ENCODE assay signal across 3 cellular contexts in genomic region chr19:57342582-57342981, GRCh38.
TF ChIP-seq lines count a peak whose summit lies in the region.

No MANE protein-coding gene starts in this region.

TF ChIP-seq in GM23338, 12 proteins besides CTCF, POLR2A, EP300 and RAD21 (continues in another document):
- no peak for TF ChIP-seq ETS1 (IDR thresholded peaks at IDR 0.05)
- TF ChIP-seq POLR2AphosphoS5 (IDR thresholded peaks at IDR 0.05; ENCODE audit: low read depth) = no peak
- TF ChIP-seq ZNF331 (CRISPR knock-in tag; IDR thresholded peaks at IDR 0.05; ENCODE audit: low read depth) = no peak
- TF ChIP-seq JUNB (IDR thresholded peaks at IDR 0.05; ENCODE audit: unreplicated experiment) = no peak
- no peak for TF ChIP-seq REST (IDR thresholded peaks at IDR 0.05; ENCODE audit: unreplicated experiment)
- no peak for TF ChIP-seq STAT1 (IDR thresholded peaks at IDR 0.05; ENCODE audit: unreplicated experiment)
- no peak for TF ChIP-seq CREB1 (CRISPR knock-in tag; IDR thresholded peaks at IDR 0.05; ENCODE audit: low read depth)
- TF ChIP-seq EZH2 (IDR thresholded peaks at IDR 0.05; ENCODE audit: low read depth, unreplicated experiment) = no peak
- no peak for TF ChIP-seq ZNF114 (CRISPR knock-in tag; IDR thresholded peaks at IDR 0.05)
- no peak for TF ChIP-seq NANOG (IDR thresholded peaks at IDR 0.05; ENCODE audit: borderline replicate concordance)

TF ChIP-seq in K562, 482 proteins besides CTCF, POLR2A, EP300 and RAD21:
- TF ChIP-seq RBBP5 (IDR thresholded peaks at IDR 0.05; ENCODE audit: borderline replicate concordance, insufficient read depth, low read length, poor library complexity, severe bottlenecking) = no peak
- TF ChIP-seq CBX5 (IDR thresholded peaks at IDR 0.05; ENCODE audit: borderline replicate concordance, low read depth) = no peak
- TF ChIP-seq CGGBP1 (CRISPR knock-in tag; IDR thresholded peaks at IDR 0.05) = no peak
- TF ChIP-seq CEBPG (CRISPR knock-in tag; IDR thresholded peaks at IDR 0.05) = no peak
- peak in 1 of 2 experiments; percentile 70; a peak in 1 of 4 replicates for TF ChIP-seq CEBPG (tag; conservative IDR thresholded peaks at IDR 0.05 in 1 of 2, IDR thresholded peaks at IDR 0.05 in 1 of 2)
- peak in 1 of 2 experiments; percentile 39; a peak in 1 of 4 replicates for TF ChIP-seq TRIM24 (IDR thresholded peaks at IDR 0.05)
- no peak for TF ChIP-seq BDP1 (IDR thresholded peaks at IDR 0.05; ENCODE audit: insufficient read depth, insufficient read length)
- TF ChIP-seq GATA2 (CRISPR knock-in tag; IDR thresholded peaks at IDR 0.05) = no peak
- TF ChIP-seq GMEB1 (CRISPR knock-in tag; IDR thresholded peaks at IDR 0.05) = no peak
- TF ChIP-seq L3MBTL2 (IDR thresholded peaks at IDR 0.05) = 0 out of 2 replicates have a peak, but pooled peaks have one; percentile 14
- TF ChIP-seq PRPF4 (IDR thresholded peaks at IDR 0.05; ENCODE audit: insufficient read depth, low read depth, low read length, poor library complexity, severe bottlenecking) = no peak
- no peak for TF ChIP-seq THRAP3 (IDR thresholded peaks at IDR 0.05; ENCODE audit: borderline replicate concordance)
- TF ChIP-seq ZNF586 (CRISPR knock-in tag; conservative IDR thresholded peaks at IDR 0.05) = no peak
- TF ChIP-seq ZKSCAN1 (IDR thresholded peaks at IDR 0.05; ENCODE audit: low read depth, low read length) = no peak
- TF ChIP-seq ATF3 (IDR thresholded peaks at IDR 0.05) = peak; percentile 65
- TF ChIP-seq ATF3 (CRISPR knock-in tag; conservative IDR thresholded peaks at IDR 0.05) = no peak
TF ChIP-seq in K562: peak in this region for 4.

TF ChIP-seq in SK-N-SH treated with all-trans-retinoic acid at 6 μM for 48 hours, 23 proteins besides CTCF, POLR2A, EP300 and RAD21:
- TF ChIP-seq SNAI2 (CRISPR knock-in tag; IDR thresholded peaks at IDR 0.05) = no peak
- TF ChIP-seq ZFP3 (CRISPR knock-in tag; IDR thresholded peaks at IDR 0.05) = no peak
- no peak for TF ChIP-seq PPARA (CRISPR knock-in tag; IDR thresholded peaks at IDR 0.05; ENCODE audit: borderline replicate concordance)
- no peak for TF ChIP-seq RARB (CRISPR knock-in tag; IDR thresholded peaks at IDR 0.05)
- no peak for TF ChIP-seq ZFP30 (CRISPR knock-in tag; IDR thresholded peaks at IDR 0.05)
- no peak for TF ChIP-seq BACH2 (CRISPR knock-in tag; IDR thresholded peaks at IDR 0.05; ENCODE audit: borderline replicate concordance)
- TF ChIP-seq CSDC2 (CRISPR knock-in tag; IDR thresholded peaks at IDR 0.05) = no peak
- no peak for TF ChIP-seq OSR1 (CRISPR knock-in tag; IDR thresholded peaks at IDR 0.05)
- TF ChIP-seq GLIS3 (CRISPR knock-in tag; IDR thresholded peaks at IDR 0.05) = no peak
- no peak for TF ChIP-seq CSRNP3 (CRISPR knock-in tag; IDR thresholded peaks at IDR 0.05)
- TF ChIP-seq TSHZ2 (CRISPR knock-in tag; IDR thresholded peaks at IDR 0.05) = no peak
- TF ChIP-seq ISL1 (CRISPR knock-in tag; IDR thresholded peaks at IDR 0.05) = no peak
- TF ChIP-seq POU6F1 (CRISPR knock-in tag; IDR thresholded peaks at IDR 0.05; ENCODE audit: borderline replicate concordance, low read depth) = no peak
- TF ChIP-seq CREB5 (CRISPR knock-in tag; IDR thresholded peaks at IDR 0.05; ENCODE audit: low read depth) = no peak
- TF ChIP-seq TCF4 (CRISPR knock-in tag; IDR thresholded peaks at IDR 0.05; ENCODE audit: borderline replicate concordance) = no peak
- no peak for TF ChIP-seq ARNTL (CRISPR knock-in tag; IDR thresholded peaks at IDR 0.05; ENCODE audit: borderline replicate concordance, low read depth)
- TF ChIP-seq ZNF70 (CRISPR knock-in tag; IDR thresholded peaks at IDR 0.05) = no peak
- TF ChIP-seq ZNF565 (CRISPR knock-in tag; conservative IDR thresholded peaks at IDR 0.05; ENCODE audit: low read depth) = no peak
- TF ChIP-seq ESRRG (CRISPR knock-in tag; IDR thresholded peaks at IDR 0.05) = no peak
- TF ChIP-seq ZC3H10 (CRISPR knock-in tag; IDR thresholded peaks at IDR 0.05) = no peak
